27 cellular contexts compared by ENCODE assay signal in the genomic region with DNA sequence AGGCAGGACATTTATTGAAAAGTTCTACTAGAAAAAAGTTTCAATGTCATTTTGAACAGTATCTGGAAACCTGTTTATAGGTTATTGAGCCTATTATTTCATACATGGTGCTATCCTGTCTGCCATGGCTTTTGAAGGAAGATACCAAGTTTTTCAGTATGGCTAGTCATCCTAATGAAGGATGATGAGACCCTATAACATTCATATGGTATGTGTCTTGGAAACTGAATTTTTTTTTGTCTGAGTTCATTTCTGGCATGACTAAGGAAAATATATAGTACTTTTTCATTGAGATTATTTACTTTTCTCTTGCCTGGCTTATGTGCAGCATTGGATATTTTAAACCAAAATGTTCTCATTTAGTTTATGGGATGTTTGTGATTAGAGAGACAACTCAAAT.
"Had no signal": no experiment of that assay in that cellular context is flagged by ENCODE, and none has a peak within 500 bp of the region (broad histone marks: within the 10 kb centered on the region; RNA-seq: fewer than 3 reads in every experiment).

No MANE protein-coding gene starts in this region.

- H3K4me1 ChIP-seq: esophagus squamous epithelium, upper lobe of left lung had no signal

- ATAC-seq: effector memory CD8-positive, alpha-beta T cell; heart right ventricle; left cardiac atrium; left lung; naive thymus-derived CD4-positive, alpha-beta T cell; psoas muscle; right cardiac atrium had no signal

- H3K9me3 ChIP-seq: esophagus squamous epithelium, left lung, ovary, psoas muscle, testis, upper lobe of left lung had no signal

- H3K27me3 ChIP-seq: esophagus squamous epithelium, heart right ventricle, left lung, neural progenitor cell, ovary, testis, tibial nerve, upper lobe of left lung had no signal

- DNase-seq: cortex of kidney; effector memory CD8-positive, alpha-beta T cell; erythroblast; esophagus squamous epithelium; foreskin melanocyte; glutamatergic neuron; heart right ventricle; hippocampal formation; left cardiac atrium; left lung; mesendoderm; midbrain; naive thymus-derived CD4-positive, alpha-beta T cell; ovary; posterior cingulate gyrus; psoas muscle; right cardiac atrium; stimulated activated CD4-positive, alpha-beta T cell treated with anti-CD3 and anti-CD28 coated beads, Interleukin-15, amount 100 ng/mL, for 24 hours; stimulated activated CD4-positive, alpha-beta T cell treated with anti-CD3 and anti-CD28 coated beads, Interleukin-2, amount 100 ng/mL, for 48 hours; stimulated activated naive CD4-positive, alpha-beta T cell; substantia nigra; testis; upper lobe of left lung had no signal

- H3K4me3 ChIP-seq: esophagus squamous epithelium, heart right ventricle, left lung, neural progenitor cell, ovary, psoas muscle, skin epidermis, testis, tibial nerve, upper lobe of left lung had no signal

- H3K27ac Mint-ChIP-seq: nephron, neural progenitor cell had no signal

- H3K9me3 Mint-ChIP-seq: effector memory CD8-positive, alpha-beta T cell; naive thymus-derived CD4-positive, alpha-beta T cell had no signal

- H3K27me3 Mint-ChIP-seq: effector memory CD8-positive, alpha-beta T cell; naive thymus-derived CD4-positive, alpha-beta T cell had no signal

- H3K4me1 Mint-ChIP-seq: nephron, neural progenitor cell had no signal

- H3K4me3 Mint-ChIP-seq: effector memory CD8-positive, alpha-beta T cell; naive thymus-derived CD4-positive, alpha-beta T cell; nephron; neural progenitor cell had no signal

- H3K27ac ChIP-seq: esophagus squamous epithelium, heart right ventricle, neural progenitor cell, ovary, psoas muscle, skin epidermis, testis, tibial nerve, upper lobe of left lung had no signal

- H2AFZ ChIP-seq: neural progenitor cell had no signal

- H3K36me3 ChIP-seq: ovary had no signal

- H3K4me2 ChIP-seq: neural progenitor cell had no signal
